In genomic region chr14:96130854-96131253, GRCh38 we compare ENCODE assay signal across 22 cellular contexts.
DNase-seq lines count a peak whose midpoint lies in the region; ATAC-seq and TF ChIP-seq lines count a peak whose summit lies in the region.
"Had no signal": no experiment of that assay in that cellular context is flagged by ENCODE, and none has a peak within 500 bp of the region (broad histone marks: within the 10 kb centered on the region; RNA-seq: fewer than 3 reads in every experiment).

No MANE protein-coding gene starts in this region.

- POLR2A ChIA-PET in RWPE1 (lab: Yijun Ruan, JAX; ENCODE audit: low non-redundant PET): interaction anchor here (1.0 kb wide), 1 partner anchor 74 kb away, joined by 4 read pairs; the partner anchor contains the start of gene BDKRB2
- POLR2A ChIA-PET in T-cell (lab: Charles Lee): no interaction called here

- no peaks in the 10 kb centered on the region for H3K9me3 Mint-ChIP-seq in activated naive CD4-positive, alpha-beta T cell treated with anti-CD3 and anti-CD28 coated beads for 36 hours
- H3K9me3 Mint-ChIP-seq in T-cell: no peaks in the 10 kb centered on the region
- H3K9me3 Mint-ChIP-seq: CD4-positive, alpha-beta memory T cell; neural progenitor cell had no signal

- TF ChIP-seq CTCF in RWPE1 (conservative IDR thresholded peaks at IDR 0.05; ENCODE audit: low read depth) (no peak), esophagus muscularis mucosa (IDR thresholded peaks at IDR 0.05) (no peak), neutrophil (IDR thresholded peaks at IDR 0.05) (no peak), suprapubic skin (IDR thresholded peaks at IDR 0.05) (no peak)

- no peak overlapping the region for H3K4me3 Mint-ChIP-seq in activated naive CD4-positive, alpha-beta T cell treated with anti-CD3 and anti-CD28 coated beads for 36 hours
- no peak overlapping the region for H3K4me3 Mint-ChIP-seq in T-cell
- H3K4me3 Mint-ChIP-seq: CD4-positive, alpha-beta memory T cell; neural progenitor cell had no signal

- H3K4me1 ChIP-seq in GM23248 (ENCODE audit: insufficient read depth): no peaks in the 10 kb centered on the region
- peaks cover 0 to 19% (median 10%) of the 10 kb centered on the region in 4 donors for H3K4me1 ChIP-seq in esophagus muscularis mucosa
- peaks cover 29 to 66% of the 10 kb centered on the region in 2 experiments for H3K4me1 ChIP-seq in neutrophil (ENCODE audit: control insufficient read depth in 1 of 2, insufficient read depth in 1 of 2, low read depth in 1 of 2, low read length in 1 of 2)
- H3K4me1 ChIP-seq in suprapubic skin: peaks cover 3% of the 10 kb centered on the region
- H3K4me1 ChIP-seq: adrenal gland, neural progenitor cell had no signal

- no peaks in the 10 kb centered on the region for H3F3A ChIP-seq in GM23248 (ENCODE audit: insufficient read depth)

- no peak overlapping the region for H2AFZ ChIP-seq in GM23248
- H2AFZ ChIP-seq: neural progenitor cell had no signal

- no peak overlapping the region for H3K27ac ChIP-seq in GM23248
- H3K27ac ChIP-seq in RWPE1: peak overlapping the region; percentile 40
- H3K27ac ChIP-seq in esophagus muscularis mucosa (replicated peaks in 1 of 4): no peak overlapping the region
- peak overlapping the region; percentile 63 for H3K27ac ChIP-seq in neutrophil
- H3K27ac ChIP-seq in suprapubic skin: no peak overlapping the region
- H3K27ac ChIP-seq: adrenal gland, dorsolateral prefrontal cortex, heart left ventricle, neural progenitor cell, stomach, upper lobe of left lung had no signal

- no peaks in the 10 kb centered on the region for H4K20me1 ChIP-seq in GM23248 (ENCODE audit: insufficient read depth)

- CTCF ChIA-PET in RWPE1 (lab: Yijun Ruan, JAX): no interaction called here
- CTCF ChIA-PET in activated naive CD4-positive, alpha-beta T cell treated with anti-CD3 and anti-CD28 coated beads for 36 hours (lab: Charles Lee): interaction anchor here (1.7 kb wide), 1 partner anchor 30 kb away, joined by 5 read pairs; no protein-coding TSS in a partner anchor
- CTCF ChIA-PET in T-cell (lab: Charles Lee): no interaction called here

- H3K4me1 Mint-ChIP-seq in activated naive CD4-positive, alpha-beta T cell treated with anti-CD3 and anti-CD28 coated beads for 36 hours (ENCODE audit: low read depth): peaks cover 15% of the 10 kb centered on the region
- peaks cover 14 to 28% (median 23%) of the 10 kb centered on the region in 3 donors for H3K4me1 Mint-ChIP-seq in T-cell
- H3K4me1 Mint-ChIP-seq: neural progenitor cell had no signal

- H3K27me3 Mint-ChIP-seq in activated naive CD4-positive, alpha-beta T cell treated with anti-CD3 and anti-CD28 coated beads for 36 hours (ENCODE audit: low read depth): no peaks in the 10 kb centered on the region
- peaks cover 8 to 26% of the 10 kb centered on the region in 2 donors for H3K27me3 Mint-ChIP-seq in T-cell

- no peak overlapping the region for H3K27ac Mint-ChIP-seq in activated naive CD4-positive, alpha-beta T cell treated with anti-CD3 and anti-CD28 coated beads for 36 hours
- no peak overlapping the region for H3K27ac Mint-ChIP-seq in T-cell
- H3K27ac Mint-ChIP-seq: neural progenitor cell had no signal

- intact Hi-C loops in esophagus muscularis mucosa (cut with DNase I): no loop called here
- intact Hi-C loops in activated naive CD4-positive, alpha-beta T cell treated with anti-CD3 and anti-CD28 coated beads for 36 hours (cut with micrococcal nuclease): no loop called here

- no peaks in the 10 kb centered on the region for H3K79me2 ChIP-seq in GM23248 (ENCODE audit: insufficient read depth)

- no peak for ATAC-seq in T-cell (replicated peaks in 1 of 4)
- ATAC-seq: heart left ventricle, left ventricle myocardium superior had no signal

- H3K4me3 ChIP-seq in GM23248: no peak overlapping the region
- H3K4me3 ChIP-seq in esophagus muscularis mucosa: no peak overlapping the region
- no peak overlapping the region for H3K4me3 ChIP-seq in neutrophil (ENCODE audit: low read depth in 1 of 2, low read length in 1 of 2)
- no peak overlapping the region for H3K4me3 ChIP-seq in suprapubic skin
- H3K4me3 ChIP-seq: adrenal gland, dorsolateral prefrontal cortex, heart left ventricle, neural progenitor cell, stomach, upper lobe of left lung had no signal

- in situ Hi-C loops in GM23248 (cut with MboI): no loop called here

- H3K9me3 ChIP-seq in GM23248 (ENCODE audit: low read depth): no peaks in the 10 kb centered on the region
- H3K9me3 ChIP-seq in esophagus muscularis mucosa: no peaks in the 10 kb centered on the region
- H3K9me3 ChIP-seq in neutrophil: no peaks in the 10 kb centered on the region
- H3K9me3 ChIP-seq in suprapubic skin: no peaks in the 10 kb centered on the region
- H3K9me3 ChIP-seq: adrenal gland, heart left ventricle, stomach, upper lobe of left lung had no signal

- TF ChIP-seq EP300 in esophagus muscularis mucosa (IDR thresholded peaks at IDR 0.05) (no peak), suprapubic skin (IDR thresholded peaks at IDR 0.05) (no peak)

- no peak overlapping the region for H3K4me2 ChIP-seq in GM23248 (ENCODE audit: unreplicated experiment)
- H3K4me2 ChIP-seq: neural progenitor cell had no signal

- 61 to 74% methylated on average over 2 of the region's 2 CpGs for WGBS in GM23248 (ENCODE audit: low coverage in 1 of 2, low lambda C conversion rate in 2 of 2, missing lambda C conversion rate in 2 of 2), 2 experiments
- WGBS in esophagus muscularis mucosa: 73% methylated on average over 2 of the region's 2 CpGs
- 59% methylated on average over 2 of the region's 2 CpGs for WGBS in suprapubic skin

- H3K9ac ChIP-seq in GM23248: no peak overlapping the region
- H3K9ac ChIP-seq: neural progenitor cell had no signal

- TF ChIP-seq POLR2A in esophagus muscularis mucosa (IDR thresholded peaks at IDR 0.05; ENCODE audit: low read depth): no peak
- no peak for TF ChIP-seq POLR2A in suprapubic skin (IDR thresholded peaks at IDR 0.05)

- H3K27me3 ChIP-seq in GM23248 (replicated peaks; ENCODE audit: insufficient read depth) (no peaks in the 10 kb centered on the region), esophagus muscularis mucosa (no peaks in the 10 kb centered on the region), neutrophil (peaks cover 9% of the 10 kb centered on the region), suprapubic skin (peaks cover 4% of the 10 kb centered on the region)
- H3K27me3 ChIP-seq: adrenal gland, dorsolateral prefrontal cortex, stomach, upper lobe of left lung had no signal

- no peaks in the 10 kb centered on the region for H3K36me3 ChIP-seq in GM23248 (ENCODE audit: low read depth)
- H3K36me3 ChIP-seq in esophagus muscularis mucosa: no peaks in the 10 kb centered on the region
- H3K36me3 ChIP-seq in neutrophil: no peaks in the 10 kb centered on the region
- H3K36me3 ChIP-seq in suprapubic skin: no peaks in the 10 kb centered on the region
- H3K36me3 ChIP-seq: adrenal gland, heart left ventricle, neural progenitor cell, stomach, upper lobe of left lung had no signal

- DNase-seq in GM23248: peak; percentile 69
- DNase-seq in RWPE1 (ENCODE audit: low spot score): peak; percentile 35
- peak; percentile 31 for DNase-seq in esophagus muscularis mucosa (ENCODE audit: extremely low spot score)
- no peak for DNase-seq in activated naive CD4-positive, alpha-beta T cell treated with anti-CD3 and anti-CD28 coated beads for 36 hours
- DNase-seq in HK-2 (ENCODE audit: unreplicated experiment): no peak
- no peak for DNase-seq in suprapubic skin (ENCODE audit: low spot score in 2 of 2)
- no peak for DNase-seq in T-cell
- DNase-seq: activated effector memory CD4-positive, alpha-beta T cell treated with anti-CD3 and anti-CD28 coated beads, Interleukin-2, amount 50 U/mL, for 16 hours; adrenal gland; CD4-positive, alpha-beta memory T cell; central memory CD4-positive, alpha-beta T cell; DMS153; dorsolateral prefrontal cortex; heart left ventricle; Karpas-422; left ventricle myocardium superior; NCI-H510A; Right ventricle myocardium superior; stomach; upper lobe of left lung had no signal

- no peaks in the 10 kb centered on the region for H3K9me2 ChIP-seq in GM23248 (ENCODE audit: insufficient read depth)

- no peaks in the 10 kb centered on the region for H3K36me3 Mint-ChIP-seq in activated naive CD4-positive, alpha-beta T cell treated with anti-CD3 and anti-CD28 coated beads for 36 hours (ENCODE audit: low read depth)
- H3K36me3 Mint-ChIP-seq in T-cell: no peaks in the 10 kb centered on the region
- H3K36me3 Mint-ChIP-seq: CD4-positive, alpha-beta memory T cell; neural progenitor cell had no signal

Comparison
In these comparisons a context has a peak if more than half of its experiments do, and no peak if none do; other contexts are left out.
1. DNase-seq: peak in GM23248 (single experiment), RWPE1 (single experiment) and esophagus muscularis mucosa (single experiment); none in activated naive CD4-positive, alpha-beta T cell treated with anti-CD3 and anti-CD28 coated beads for 36 hours (single experiment), HK-2 (single experiment), suprapubic skin (0 of 2) and T-cell (0 of 34).
2. H3K27ac ChIP-seq: peak in RWPE1 (single experiment) and neutrophil (single experiment); none in GM23248 (single experiment), esophagus muscularis mucosa (0 of 4) and suprapubic skin (single experiment).